Comparison of ENCODE assay signal across 8 cellular contexts in the genomic region with DNA sequence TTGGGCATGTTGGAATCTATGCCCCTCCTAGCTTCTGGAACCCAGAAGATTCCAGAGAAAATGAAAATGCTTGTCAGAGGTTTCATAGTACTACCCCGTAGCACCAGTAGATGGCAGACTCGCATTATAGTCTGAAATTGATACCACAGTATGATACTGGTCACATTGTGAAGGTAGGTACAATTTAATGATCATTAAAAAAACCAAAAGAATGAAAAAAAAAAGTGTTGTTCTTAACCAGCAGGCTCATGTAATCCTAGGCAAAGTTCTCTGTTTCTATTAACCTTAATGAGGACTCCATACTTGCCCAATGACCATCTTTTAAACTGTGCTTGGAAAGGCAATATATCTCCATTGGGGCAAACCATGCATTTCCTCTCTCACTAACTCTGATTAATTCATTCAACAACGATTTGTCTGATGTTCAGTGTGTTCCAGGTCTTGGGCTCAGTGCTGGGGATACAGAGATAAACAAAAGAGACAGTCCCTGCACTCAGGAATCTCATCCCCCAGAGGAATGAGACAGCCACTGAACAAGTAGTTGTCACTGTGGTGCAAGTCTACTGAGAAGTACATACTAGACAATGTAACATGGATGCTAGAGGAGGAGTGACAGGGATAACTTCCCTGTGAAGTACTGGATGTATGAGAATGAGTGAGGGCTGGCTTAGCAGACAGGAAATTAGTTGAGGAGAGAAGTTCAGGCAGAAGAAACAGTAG.
A peak's percentile ranks its signal among the peaks of the same experiment; 100 is the strongest.
DNase-seq lines count a peak whose midpoint lies in the region; ATAC-seq and TF ChIP-seq lines count a peak whose summit lies in the region.

No MANE protein-coding gene starts in this region.

- no peaks in the 10 kb centered on the region for H3K9me3 ChIP-seq in breast epithelium

- TF ChIP-seq POLR2A in breast epithelium (IDR thresholded peaks at IDR 0.05) = no peak

- peak overlapping the region; percentile 40 for H2AFZ ChIP-seq in ACC112 (ENCODE audit: low read length, unreplicated experiment)

- ATAC-seq in HG02642 (IDR thresholded peaks at IDR 0.05; ENCODE audit: poor library complexity, unreplicated experiment) = peak; percentile 85

- H3K4me1 ChIP-seq in ACC112 (ENCODE audit: control insufficient read depth, insufficient read depth, low read length, unreplicated experiment) (peaks cover 30% of the 10 kb centered on the region), breast epithelium (no peaks in the 10 kb centered on the region)

- DNase-seq in NCI-H1694 treated with DMSO at 0.1 percent for 48 hours (lab: John Stamatoyannopoulos, UW) (peak; percentile 33), breast epithelium (ENCODE audit: low spot score in 2 of 2) (no peak), NCI-H2171 (lab: John Stamatoyannopoulos, UW) (no peak)

- H3K27ac ChIP-seq in ACC112 (ENCODE audit: low read depth, low read length) (no peak overlapping the region), breast epithelium (peak overlapping the region; percentile 69 to 75), layer of hippocampus (ENCODE audit: low read depth, low read length) (peak overlapping the region; percentile 64), temporal lobe (ENCODE audit: low read depth, low read length) (peak overlapping the region; percentile 89)

- TF ChIP-seq CTCF in GM12873 (IDR thresholded peaks at IDR 0.05; ENCODE audit: insufficient read depth, low read depth, low read length, missing control alignments) (peak; percentile 74), breast epithelium (IDR thresholded peaks at IDR 0.05) (peak; percentile 56 to 91 (median 78))

- H3K27me3 ChIP-seq in ACC112 (ENCODE audit: insufficient read depth, low read length) (no peaks in the 10 kb centered on the region), breast epithelium (no peaks in the 10 kb centered on the region), layer of hippocampus (ENCODE audit: control insufficient read depth, insufficient read depth, low read length) (no peaks in the 10 kb centered on the region)

- peak overlapping the region; percentile 8; the same call in 1 of the 2 replicates for H3K4me3 ChIP-seq in ACC112 (ENCODE audit: low read depth, low read length)
- no peak overlapping the region for H3K4me3 ChIP-seq in breast epithelium

- no peaks in the 10 kb centered on the region for H3K36me3 ChIP-seq in ACC112 (ENCODE audit: insufficient read depth, low read length)
- H3K36me3 ChIP-seq in breast epithelium = no peaks in the 10 kb centered on the region

- H3K79me2 ChIP-seq in ACC112 (ENCODE audit: control insufficient read depth, insufficient read depth, low read length, unreplicated experiment) = no peaks in the 10 kb centered on the region

- intact Hi-C loops in breast epithelium (cut with DNase I; ENCODE audit: low total_unique reads) = no loop called here
